In the genomic region with DNA sequence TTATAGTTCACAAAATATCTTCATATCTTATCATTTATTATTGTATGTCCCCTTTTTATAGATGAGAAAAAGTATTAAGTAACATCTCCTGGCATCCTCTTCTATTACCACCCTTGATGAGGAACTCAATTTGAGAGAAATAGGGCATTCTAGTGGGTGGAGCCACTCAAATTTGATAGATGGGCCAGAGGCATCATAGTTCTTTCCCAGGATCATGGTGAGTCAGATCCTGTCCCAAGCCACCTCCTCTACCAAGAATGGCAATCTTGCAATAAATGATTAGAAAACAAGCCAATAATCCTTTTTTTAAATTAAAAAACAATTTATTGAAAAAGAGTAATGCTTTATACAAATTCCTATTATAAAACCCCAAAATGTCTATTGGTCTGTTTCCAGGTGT, we compare ENCODE assay signal across 23 cellular contexts. TPM values are rescaled to one million over a fixed set of nuclear protein-coding genes. Genes with fewer than 3 reads are reported as not detected.
A peak's percentile ranks its signal among the peaks of the same experiment; 100 is the strongest.
DNase-seq lines count a peak whose midpoint lies in the region; ATAC-seq, FAIRE-seq and TF ChIP-seq lines count a peak whose summit lies in the region.
"Had no signal": no experiment of that assay in that cellular context is flagged by ENCODE, and none has a peak within 500 bp of the region (broad histone marks: within the 10 kb centered on the region; RNA-seq: fewer than 3 reads in every experiment).

No MANE protein-coding gene starts in this region.

- POLR2A ChIA-PET in HepG2 (lab: Yijun Ruan, JAX), result interaction anchor here (0.7 to 2.6 kb wide), 2 partner anchors 17 to 40 kb away, joined by 3 to 15 read pairs; a partner anchor contains a TSS
- POLR2A ChIA-PET in RWPE1 (lab: Yijun Ruan, JAX; ENCODE audit: low non-redundant PET), result no interaction called here

- no peak for TF ChIP-seq RAD21 in HepG2 (CRISPR knock-in tag; IDR thresholded peaks at IDR 0.05)

- BruUV-seq in HepG2 (replicated peaks; lab: Mats Ljungman, UMichigan), result no TSS peak

- H3K27me3 ChIP-seq in right lobe of liver (no peaks in the 10 kb centered on the region), HepG2 (ENCODE audit: control insufficient read depth in 1 of 2, insufficient read depth in 2 of 2, low read length in 2 of 2) (no peaks in the 10 kb centered on the region)
- H3K27me3 ChIP-seq: gastrocnemius medialis, right atrium auricular region, vagina had no signal

- peaks cover 13% of the 10 kb centered on the region for H3K79me2 ChIP-seq in HepG2 (ENCODE audit: insufficient read depth, low read length)

- H3K36me3 ChIP-seq in right lobe of liver, result no peaks in the 10 kb centered on the region
- H3K36me3 ChIP-seq in HepG2 (replicated peaks in 1 of 2; ENCODE audit: control insufficient read depth in 1 of 2, insufficient read depth in 2 of 2, low read length in 2 of 2), result peaks cover 2 to 15% of the 10 kb centered on the region in 2 experiments; a peak in 3 of 5 replicates
- H3K36me3 ChIP-seq: gastrocnemius medialis, right atrium auricular region, vagina had no signal

- no peaks in the 10 kb centered on the region for H4K20me1 ChIP-seq in HepG2 (ENCODE audit: insufficient read depth, low read length)

- H3K4me3 ChIP-seq in right lobe of liver (no peak overlapping the region), HepG2 (replicated peaks in 1 of 3; ENCODE audit: insufficient read depth in 1 of 3, low read depth in 2 of 3, low read length in 3 of 3) (no peak overlapping the region), fibroblast of mammary gland (ENCODE audit: control insufficient read depth, low read depth, low read length) (no peak overlapping the region)
- H3K4me3 ChIP-seq: coronary artery, gastrocnemius medialis, right atrium auricular region, vagina had no signal

- CTCF ChIA-PET in HepG2 (lab: Yijun Ruan, JAX; ENCODE audit: low intra/inter-chr PET ratio, low total read pairs) (no interaction called here), RWPE1 (lab: Yijun Ruan, JAX) (interaction anchor here (0.6 kb wide), 3 partner anchors 17 to 67 kb away, joined by 3 to 5 read pairs (median 4); a partner anchor contains a TSS)

- FAIRE-seq in HepG2 (lab: Jason Lieb, UNC), result no peak
- FAIRE-seq: GM12891, H1 had no signal

- no peak for TF ChIP-seq POLR2A in right lobe of liver (IDR thresholded peaks at IDR 0.05)
- no peak for TF ChIP-seq POLR2A in HepG2 (IDR thresholded peaks at IDR 0.05; ENCODE audit: insufficient read depth in 1 of 2, low read depth in 2 of 2, low read length in 2 of 2)

- in situ Hi-C loops in HepG2 (cut with HindIII; ENCODE audit: extremely low pct_ligation_motif_present, low pct_unique_long_range_greater_than_20kb), result no loop called here

- H3K9ac ChIP-seq in HepG2 (ENCODE audit: insufficient read depth, low read depth, low read length), result no peak overlapping the region

- DNase-seq in right lobe of liver (no peak), HepG2 (ENCODE audit: low spot score) (no peak), RWPE1 (ENCODE audit: low spot score) (peak; percentile 67), fibroblast of mammary gland (ENCODE audit: low read depth) (peak; percentile 52), NCI-H146 treated with DMSO at 0.1 percent for 48 hours (lab: John Stamatoyannopoulos, UW; ENCODE audit: unreplicated experiment) (no peak), NCI-H2196 treated with DMSO at 0.1 percent for 48 hours (lab: John Stamatoyannopoulos, UW; ENCODE audit: unreplicated experiment) (no peak), dedifferentiated amniotic fluid mesenchymal stem cell (ENCODE audit: extremely low spot score) (no peak), mucosa of gallbladder (ENCODE audit: low spot score) (no peak)
- DNase-seq: ACHN; activated CD4-positive, alpha-beta T cell treated with anti-CD3 and anti-CD28 coated beads for 36 hours; gastrocnemius medialis; KG1; mesenchymal stem cell; naive B cell; NCI-H1048; NCI-H2029; NCI-H510A had no signal

- intact Hi-C loops in right lobe of liver (cut with DNase I), result no loop called here
- intact Hi-C loops in HepG2 (cut with micrococcal nuclease; ENCODE audit: unreplicated experiment), result no loop called here

- no peak overlapping the region for H2AFZ ChIP-seq in HepG2 (ENCODE audit: low read length)

- peaks cover 0 to 59% (median 18%) of the 10 kb centered on the region in 4 donors for H3K4me1 ChIP-seq in right lobe of liver
- H3K4me1 ChIP-seq in HepG2 (ENCODE audit: insufficient read depth, low read length), result peaks cover 68% of the 10 kb centered on the region
- H3K4me1 ChIP-seq: right atrium auricular region, vagina had no signal

- H3K9me3 ChIP-seq in right lobe of liver (no peaks in the 10 kb centered on the region), HepG2 (ENCODE audit: low read length) (no peaks in the 10 kb centered on the region)
- H3K9me3 ChIP-seq: gastrocnemius medialis, right atrium auricular region, vagina had no signal

- TF ChIP-seq CTCF in right lobe of liver (IDR thresholded peaks at IDR 0.05) (no peak), HepG2 (CRISPR knock-in tag; IDR thresholded peaks at IDR 0.05) (no peak), RWPE1 (conservative IDR thresholded peaks at IDR 0.05; ENCODE audit: low read depth) (no peak), fibroblast of mammary gland (conservative IDR thresholded peaks at IDR 0.05; ENCODE audit: control insufficient read depth, insufficient read depth, low read depth, low read length) (no peak)

- ATAC-seq in right lobe of liver (peak in 1 of 4 donors; percentile 18), HepG2 (no peak)
- ATAC-seq: activated naive CD4-positive, alpha-beta T cell treated with anti-CD3 and anti-CD28 coated beads, Interleukin-2, amount 50 U/mL, for 72 hours; gastrocnemius medialis had no signal

- H3K27ac ChIP-seq in right lobe of liver (peak overlapping the region in 2 of 3 donors; percentile 90 to 96), HepG2 (ENCODE audit: extremely low read length, insufficient read depth, low read length) (no peak overlapping the region), RWPE1 (no peak overlapping the region)
- H3K27ac ChIP-seq: coronary artery, gastrocnemius medialis, right atrium auricular region, vagina had no signal

- H3K4me2 ChIP-seq in HepG2 (ENCODE audit: low read depth, low read length), result no peak overlapping the region

- no peak for TF ChIP-seq EP300 in HepG2 (IDR thresholded peaks at IDR 0.05; ENCODE audit: low read depth in 2 of 2, low read length in 2 of 2)
- TF ChIP-seq EP300 in HepG2 (CRISPR knock-in tag; IDR thresholded peaks at IDR 0.05; ENCODE audit: borderline replicate concordance), result no peak

TF ChIP-seq in HepG2, 621 proteins besides CTCF, POLR2A, EP300 and RAD21 (continues in another document):
- TF ChIP-seq SAFB2 (CRISPR knock-in tag; IDR thresholded peaks at IDR 0.05; ENCODE audit: borderline replicate concordance, low read depth) (no peak), MXD4 (CRISPR knock-in tag; IDR thresholded peaks at IDR 0.05) (no peak), ZFP36L1 (CRISPR knock-in tag; IDR thresholded peaks at IDR 0.05) (no peak), TOE1 (CRISPR knock-in tag; IDR thresholded peaks at IDR 0.05) (no peak), GATA4 (IDR thresholded peaks at IDR 0.05; ENCODE audit: borderline replicate concordance, low read depth) (no peak)

RNA-seq across cellular contexts. Expression of a gene that starts 16.8 kb away (rescaled TPM):
- total RNA-seq in right lobe of liver, result 100 to 1,000 TPM in 5 of 6 experiments, 10 to 100 TPM in 1; 79.9 to 241 (median 135) TPM
- total RNA-seq in HepG2 (2016; rRNA removed; fragmentation: Illumina TruSeq; extraction: Trizol), result 28.4 and 42.7 TPM in 2 replicates
- 4.8 and 5.9 TPM in 2 replicates for total RNA-seq in HepG2 (2016; cell fraction: cytosol; rRNA removed; fragmentation: Illumina TruSeq; extraction: Trizol; ENCODE audit: low read depth)
- 24.2 and 41.3 TPM in 2 replicates for total RNA-seq in HepG2 (2016; cell fraction: insoluble cytoplasmic fraction; rRNA removed; fragmentation: Illumina TruSeq; extraction: Trizol)
- 19.5 and 23.7 TPM in 2 replicates for total RNA-seq in HepG2 (2016; cell fraction: membrane; rRNA removed; fragmentation: Illumina TruSeq; extraction: Trizol)
- 63.1 and 68.0 TPM in 2 replicates for total RNA-seq in HepG2 (2016; cell fraction: nucleus; rRNA removed; fragmentation: Illumina TruSeq; extraction: Trizol)
- polyA plus RNA-seq in HepG2 (2011; rRNA removed), result 39.2 and 51.6 TPM in 2 replicates
- polyA plus RNA-seq in HepG2 (2011; cell fraction: cytosol; rRNA removed), result 33.7 and 47.9 TPM in 2 replicates
- polyA plus RNA-seq in HepG2 (2011; cell fraction: nucleus; rRNA removed), result 21.1 and 21.8 TPM in 2 replicates
- polyA plus RNA-seq in HepG2 (2012), result 38.6 and 44.4 TPM in 2 replicates
- polyA plus RNA-seq in HepG2 (2016; cell fraction: cytosol; fragmentation: Illumina TruSeq; extraction: Trizol; ENCODE audit: low read depth), result 5.2 and 5.3 TPM in 2 replicates
- polyA plus RNA-seq in HepG2 (2016; cell fraction: insoluble cytoplasmic fraction; fragmentation: Illumina TruSeq; extraction: Trizol; ENCODE audit: low read depth), result 44.8 and 48.8 TPM in 2 replicates
- polyA plus RNA-seq in HepG2 (2016; cell fraction: membrane; fragmentation: Illumina TruSeq; extraction: Trizol; ENCODE audit: low read depth), result 13.1 and 16.5 TPM in 2 replicates
- polyA plus RNA-seq in HepG2 (2016; cell fraction: nucleus; fragmentation: Illumina TruSeq; extraction: Trizol; ENCODE audit: insufficient read depth, low read depth), result 112 and 120 TPM in 2 replicates
- 8.7 and 69.0 TPM in 2 replicates for polyA minus RNA-seq in HepG2 (2011; rRNA and poly(A)+ RNA removed; ENCODE audit: low replicate concordance)
- 29.5 and 33.8 TPM in 2 replicates for polyA minus RNA-seq in HepG2 (2011; cell fraction: cytosol; rRNA and poly(A)+ RNA removed)
- polyA minus RNA-seq in HepG2 (2011; cell fraction: nucleus; rRNA and poly(A)+ RNA removed), result 66.9 and 68.6 TPM in 2 replicates
- 38.2 TPM for total RNA-seq in mucosa of gallbladder

Comparison
In these comparisons a context has a peak if more than half of its experiments do, and no peak if none do; other contexts are left out.
1. H3K27ac ChIP-seq: peak in right lobe of liver (2 of 3); none in HepG2 (single experiment) and RWPE1 (single experiment).
2. DNase-seq: peak in RWPE1 (single experiment) and fibroblast of mammary gland (single experiment); none in right lobe of liver (0 of 3), HepG2 (single experiment), NCI-H146 treated with DMSO at 0.1 percent for 48 hours (single experiment), NCI-H2196 treated with DMSO at 0.1 percent for 48 hours (single experiment), dedifferentiated amniotic fluid mesenchymal stem cell (single experiment) and mucosa of gallbladder (single experiment).